ENCODE assay signal across 20 cellular contexts in the genomic region with DNA sequence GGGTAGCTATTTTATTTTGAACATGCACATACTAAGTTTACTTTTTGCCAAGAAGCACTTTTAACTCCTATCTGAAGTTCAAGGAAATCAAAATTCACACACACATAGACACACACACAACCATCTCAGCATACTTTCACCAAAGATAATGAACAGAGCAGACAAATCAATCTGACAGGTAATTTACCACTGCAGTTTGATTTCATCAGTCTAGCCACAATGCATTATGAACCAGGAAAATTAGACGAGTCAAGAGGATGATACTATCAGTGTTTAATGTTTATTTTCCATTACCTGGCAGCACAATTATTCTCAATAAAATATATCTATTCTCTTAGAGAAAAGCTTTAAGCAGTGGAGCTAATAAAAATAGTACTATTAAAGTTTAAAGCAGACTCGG.
"Had no signal": no experiment of that assay in that cellular context is flagged by ENCODE, and none has a peak within 500 bp of the region (broad histone marks: within the 10 kb centered on the region; RNA-seq: fewer than 3 reads in every experiment).

No MANE protein-coding gene starts in this region.

- ATAC-seq: Panc1 had no signal

- DNase-seq: KBM-7, MG63, NCI-H1092, NCI-H1105 treated with DMSO at 0.1 percent for 48 hours, NCI-H1417 treated with DMSO at 0.1 percent for 48 hours, NCI-H146, NCI-H1694 treated with DMSO at 0.1 percent for 48 hours, NCI-H1930, NCI-H2081, NCI-H2171, NCI-H226, NCI-H446, NCI-H510A, NCI-H524 treated with DMSO at 0.1 percent for 48 hours, NCI-H69, NCI-H774, SHP77 had no signal

- H3K36me3 ChIP-seq: MG63 had no signal

- H3K27me3 ChIP-seq: MG63 had no signal

- H3K9me3 ChIP-seq: MG63 had no signal

- H3K4me3 ChIP-seq: MG63 had no signal

- H3K27ac ChIP-seq: HL-60, RWPE1 had no signal
